In genomic region chr12:52988933-52989332, GRCh38 we compare ENCODE assay signal across 26 cellular contexts.
"Had no signal": no experiment of that assay in that cellular context is flagged by ENCODE, and none has a peak within 500 bp of the region (broad histone marks: within the 10 kb centered on the region; RNA-seq: fewer than 3 reads in every experiment).

No MANE protein-coding gene starts in this region.

- H3K4me3 Mint-ChIP-seq: activated CD4-positive, alpha-beta T cell treated with anti-CD3 and anti-CD28 coated beads, Interleukin-2, amount 10 ng/mL, durations not matched to agents 24 days and 14 days; activated CD8-positive, alpha-beta T cell treated with anti-CD3 and anti-CD28 coated beads for 36 hours; activated naive CD4-positive, alpha-beta T cell treated with anti-CD3 and anti-CD28 coated beads, Interleukin-2, amount 50 U/mL, for 24 hours; activated T-helper 1 cell treated with anti-CD3 and anti-CD28 coated beads, Interleukin-12 subunit alpha, Interleukin-12 subunit beta, Interleukin-2, Interleukin-4 antibody, amounts not matched to agents 30 ng/mL and 10 ng/mL and 1 ng/mL, durations not matched to agents 14 hours and 24 hours and 36 hours; brain; immature natural killer cell; nephron; stimulated activated naive CD8-positive, alpha-beta T cell treated with anti-CD3 and anti-CD28 coated beads, Interleukin-15, Interleukin-2, amounts not matched to agents 100 ng/mL and 50 ng/mL, for 24 hours had no signal

- H3K27me3 ChIP-seq: hepatocyte, neutrophil, ovary, right atrium auricular region, uterus had no signal

- H3K9me3 Mint-ChIP-seq: activated CD4-positive, alpha-beta T cell treated with anti-CD3 and anti-CD28 coated beads, Interleukin-2, amount 10 ng/mL, durations not matched to agents 24 days and 14 days; activated CD8-positive, alpha-beta T cell treated with anti-CD3 and anti-CD28 coated beads for 36 hours; activated naive CD4-positive, alpha-beta T cell treated with anti-CD3 and anti-CD28 coated beads, Interleukin-2, amount 50 U/mL, for 24 hours; activated T-helper 1 cell treated with anti-CD3 and anti-CD28 coated beads, Interleukin-12 subunit alpha, Interleukin-12 subunit beta, Interleukin-2, Interleukin-4 antibody, amounts not matched to agents 30 ng/mL and 10 ng/mL and 1 ng/mL, durations not matched to agents 14 hours and 24 hours and 36 hours; brain; immature natural killer cell; nephron; stimulated activated naive CD8-positive, alpha-beta T cell treated with anti-CD3 and anti-CD28 coated beads, Interleukin-15, Interleukin-2, amounts not matched to agents 100 ng/mL and 50 ng/mL, for 24 hours had no signal

- H3K36me3 ChIP-seq: left ventricle myocardium inferior, neutrophil, ovary, right atrium auricular region, tibial artery, uterus had no signal

- H3K27ac Mint-ChIP-seq: activated CD4-positive, alpha-beta T cell treated with anti-CD3 and anti-CD28 coated beads, Interleukin-2, amount 10 ng/mL, durations not matched to agents 24 days and 14 days; activated CD8-positive, alpha-beta T cell treated with anti-CD3 and anti-CD28 coated beads for 36 hours; activated naive CD4-positive, alpha-beta T cell treated with anti-CD3 and anti-CD28 coated beads, Interleukin-2, amount 50 U/mL, for 24 hours; activated T-helper 1 cell treated with anti-CD3 and anti-CD28 coated beads, Interleukin-12 subunit alpha, Interleukin-12 subunit beta, Interleukin-2, Interleukin-4 antibody, amounts not matched to agents 30 ng/mL and 10 ng/mL and 1 ng/mL, durations not matched to agents 14 hours and 24 hours and 36 hours; brain; immature natural killer cell; nephron; stimulated activated naive CD8-positive, alpha-beta T cell treated with anti-CD3 and anti-CD28 coated beads, Interleukin-15, Interleukin-2, amounts not matched to agents 100 ng/mL and 50 ng/mL, for 24 hours had no signal

- H3K4me1 Mint-ChIP-seq: activated CD4-positive, alpha-beta T cell treated with anti-CD3 and anti-CD28 coated beads, Interleukin-2, amount 10 ng/mL, durations not matched to agents 24 days and 14 days; activated naive CD4-positive, alpha-beta T cell treated with anti-CD3 and anti-CD28 coated beads, Interleukin-2, amount 50 U/mL, for 24 hours; brain; immature natural killer cell; nephron had no signal

- H3K27ac ChIP-seq: hepatocyte, left ventricle myocardium inferior, neutrophil, ovary, psoas muscle, right atrium auricular region, tibial artery, uterus, VCaP had no signal

- H3K4me1 ChIP-seq: left ventricle myocardium inferior, psoas muscle, right atrium auricular region, tibial artery, uterus had no signal

- ATAC-seq: activated CD4-positive, CD25-positive, alpha-beta regulatory T cell treated with anti-CD3 and anti-CD28 coated beads, Interleukin-2, amount 50 U/mL, for 24 hours; activated CD8-positive, alpha-beta T cell treated with anti-CD3 and anti-CD28 coated beads for 36 hours; psoas muscle had no signal

- H3K9me3 ChIP-seq: left ventricle myocardium inferior, neutrophil, ovary, psoas muscle, right atrium auricular region, tibial artery, uterus had no signal

- H3K27me3 Mint-ChIP-seq: activated CD8-positive, alpha-beta T cell treated with anti-CD3 and anti-CD28 coated beads for 36 hours; activated naive CD4-positive, alpha-beta T cell treated with anti-CD3 and anti-CD28 coated beads, Interleukin-2, amount 50 U/mL, for 24 hours; stimulated activated naive CD8-positive, alpha-beta T cell treated with anti-CD3 and anti-CD28 coated beads, Interleukin-15, Interleukin-2, amounts not matched to agents 100 ng/mL and 50 ng/mL, for 24 hours had no signal

- DNase-seq: activated CD4-positive, alpha-beta T cell treated with anti-CD3 and anti-CD28 coated beads, Interleukin-2, amount 10 ng/mL, durations not matched to agents 24 days and 14 days; activated CD8-positive, alpha-beta T cell treated with anti-CD3 and anti-CD28 coated beads for 36 hours; activated gamma-delta T cell; anterior cingulate cortex; caudate nucleus; effector memory CD4-positive, alpha-beta T cell; foreskin melanocyte; immature natural killer cell; kidney glomerular epithelial cell; left ventricle myocardium inferior; ovary; psoas muscle; stimulated activated CD4-positive, alpha-beta T cell treated with anti-CD3 and anti-CD28 coated beads, Interleukin-4, amount 100 ng/mL, for 4 hours; T-helper 2 cell; uterus had no signal

- H3K4me3 ChIP-seq: hepatocyte, left ventricle myocardium inferior, ovary, psoas muscle, right atrium auricular region, tibial artery, uterus had no signal

- H3K36me3 Mint-ChIP-seq: activated naive CD4-positive, alpha-beta T cell treated with anti-CD3 and anti-CD28 coated beads, Interleukin-2, amount 50 U/mL, for 24 hours; brain; immature natural killer cell had no signal
